27 cellular contexts compared by ENCODE assay signal in genomic region chr6:43502666-43503065, GRCh38. TPM values are rescaled to one million over a fixed set of nuclear protein-coding genes. Genes with fewer than 3 reads are reported as not detected.
DNase-seq lines count a peak whose midpoint lies in the region; ATAC-seq and TF ChIP-seq lines count a peak whose summit lies in the region.
"Had no signal": no experiment of that assay in that cellular context is flagged by ENCODE, and none has a peak within 500 bp of the region (broad histone marks: within the 10 kb centered on the region; RNA-seq: fewer than 3 reads in every experiment).

No MANE protein-coding gene starts in this region.

- H3K9me3 ChIP-seq in endodermal cell (ENCODE audit: control insufficient read depth, low read length), result no peaks in the 10 kb centered on the region
- H3K9me3 ChIP-seq: BE2C had no signal

- H3K36me3 Mint-ChIP-seq in endodermal cell (ENCODE audit: low read depth), result peaks cover 60% of the 10 kb centered on the region
- H3K36me3 Mint-ChIP-seq in nephron progenitor cell (ENCODE audit: low read depth), result peaks cover 30% of the 10 kb centered on the region

- peak overlapping the region; percentile 17 for H3K27ac Mint-ChIP-seq in endodermal cell
- peak overlapping the region; percentile 29 for H3K27ac Mint-ChIP-seq in nephron progenitor cell

- H3K4me3 Mint-ChIP-seq in endodermal cell (no peak overlapping the region), nephron progenitor cell (no peak overlapping the region)

- TF ChIP-seq CTCF in endodermal cell (conservative IDR thresholded peaks at IDR 0.05) (no peak), nephron progenitor cell (IDR thresholded peaks at IDR 0.05) (no peak)

- H3K9ac ChIP-seq in endodermal cell (ENCODE audit: extremely low read depth, low read length, poor library complexity, severe bottlenecking), result no peak overlapping the region

- H3K27me3 ChIP-seq in endodermal cell (ENCODE audit: control insufficient read depth, insufficient read depth, low read length, poor library complexity, severe bottlenecking), result peaks cover 2% of the 10 kb centered on the region
- H3K27me3 ChIP-seq: BE2C had no signal

- no peak overlapping the region for H3K4me3 ChIP-seq in endodermal cell (ENCODE audit: low read length)
- H3K4me3 ChIP-seq: K562, PC-9 had no signal

- H3K27me3 Mint-ChIP-seq in endodermal cell (ENCODE audit: insufficient read depth) (peaks cover 9% of the 10 kb centered on the region), nephron progenitor cell (ENCODE audit: low read depth, poor library complexity) (peaks cover 2% of the 10 kb centered on the region)

- no peak overlapping the region for H3K27ac ChIP-seq in endodermal cell (ENCODE audit: low read depth, low read length)
- H3K27ac ChIP-seq: PC-9 had no signal

- no peaks in the 10 kb centered on the region for H3K9me3 Mint-ChIP-seq in endodermal cell
- H3K9me3 Mint-ChIP-seq in nephron progenitor cell, result no peaks in the 10 kb centered on the region

- intact Hi-C loops in Right ventricle myocardium superior (cut with DNase I) (no loop called here), left cardiac atrium (cut with DNase I) (no loop called here)

- peak; percentile 61 for ATAC-seq in Right ventricle myocardium superior (ENCODE audit: poor library complexity)
- ATAC-seq in left cardiac atrium, result no peak
- ATAC-seq in HG03196 (IDR thresholded peaks at IDR 0.05; ENCODE audit: unreplicated experiment), result no peak
- no peak for ATAC-seq in HG03378 (IDR thresholded peaks at IDR 0.05; ENCODE audit: unreplicated experiment)
- ATAC-seq: K562 had no signal

- no peak for DNase-seq in Right ventricle myocardium superior
- no peak for DNase-seq in left cardiac atrium
- DNase-seq in endodermal cell, result no peak
- no peak for DNase-seq in nephron progenitor cell
- DNase-seq in NOMO-1 (lab: John Stamatoyannopoulos, UW; ENCODE audit: unreplicated experiment in 2 of 2), result no peak
- DNase-seq: 8988T; ACHN; BE2C; Calu3; DMS79 treated with DMSO at 0.1 percent for 48 hours; GF-D8; GOT3; HCEC 1CT; Kasumi-1; MV-4-11; NCI-H1105; NCI-H146; NCI-H1930; NCI-H446; NCI-H526; NCI-H82; NK-92 treated with Interleukin-12 subunit alpha and Interleukin-12 subunit beta, amount 100 ng/mL, for 24 hours; PC-9; SHP77 treated with DMSO at 0.1 percent for 48 hours had no signal

- 93% methylated on average over 4 of the region's 4 CpGs; no CpG with 5 or more reads in 1 of the 2 experiments for WGBS in endodermal cell (ENCODE audit: insufficient coverage in 1 of 2, insufficient read length in 1 of 2), 2 experiments

- peaks cover 48% of the 10 kb centered on the region for H3K36me3 ChIP-seq in endodermal cell (ENCODE audit: control insufficient read depth, insufficient read depth, low read length)

- H3K4me1 Mint-ChIP-seq in endodermal cell, result no peaks in the 10 kb centered on the region
- H3K4me1 Mint-ChIP-seq in nephron progenitor cell, result peaks cover 3% of the 10 kb centered on the region

- no peaks in the 10 kb centered on the region for H3K4me1 ChIP-seq in endodermal cell (ENCODE audit: control insufficient read depth, insufficient read depth, low read length)
- H3K4me1 ChIP-seq: BE2C had no signal

RNA-seq across cellular contexts. Expression of gene LRRC73, which starts 7.5 kb away (rescaled TPM):
- total RNA-seq in Right ventricle myocardium superior (1.4 TPM), left cardiac atrium (1 to 10 TPM in 1 of 2 donors, under 1 TPM in 1; 0.50 to 1.2 TPM), endodermal cell (under 1 TPM; 0.46 to 0.64 TPM)
- polyA plus RNA-seq in endodermal cell (2013, experiment 1 of 2), result 1.2 TPM
- 1.4 TPM for polyA plus RNA-seq in endodermal cell (2013, experiment 2 of 2)

RNA-seq across cellular contexts. Expression of gene YIPF3, which starts 14.1 kb away (rescaled TPM):
- total RNA-seq in Right ventricle myocardium superior (64.0 TPM), left cardiac atrium (10 to 100 TPM; 64.4 to 73.5 TPM), endodermal cell (100 to 1,000 TPM in 1 of 2 donors, 10 to 100 TPM in 1; 87.7 to 103 TPM)
- 117 TPM for polyA plus RNA-seq in endodermal cell (2013, experiment 1 of 2)
- polyA plus RNA-seq in endodermal cell (2013, experiment 2 of 2), result 99.9 TPM

RNA-seq across cellular contexts. Expression of gene POLR1C, which starts 14.2 kb away (rescaled TPM):
- total RNA-seq in Right ventricle myocardium superior, result 15.6 TPM
- total RNA-seq in left cardiac atrium, result 10 to 100 TPM; 17.8 to 28.3 TPM
- 10 to 100 TPM; 37.6 to 44.2 TPM for total RNA-seq in endodermal cell
- polyA plus RNA-seq in endodermal cell (2013, experiment 1 of 2), result 35.3 TPM
- polyA plus RNA-seq in endodermal cell (2013, experiment 2 of 2), result 27.4 TPM

RNA-seq across cellular contexts. Expression of gene TJAP1, which starts 25.3 kb away (rescaled TPM):
- total RNA-seq in Right ventricle myocardium superior, result 20.5 TPM
- total RNA-seq in left cardiac atrium, result 10 to 100 TPM; 17.4 to 18.3 TPM
- 10 to 100 TPM; 44.3 to 50.2 TPM for total RNA-seq in endodermal cell
- 42.1 TPM for polyA plus RNA-seq in endodermal cell (2013, experiment 1 of 2)
- polyA plus RNA-seq in endodermal cell (2013, experiment 2 of 2), result 33.3 TPM

RNA-seq across cellular contexts. Expression of gene DLK2, which starts 47.3 kb away (rescaled TPM):
- 1.0 TPM for total RNA-seq in Right ventricle myocardium superior
- under 1 TPM in 1 of 2 donors, not detected in 1; 0.68 TPM for total RNA-seq in left cardiac atrium
- total RNA-seq in endodermal cell, result not detected
- 0.68 TPM for polyA plus RNA-seq in endodermal cell (2013, experiment 1 of 2)
- polyA plus RNA-seq in endodermal cell (2013, experiment 2 of 2), result 0.46 TPM
